In genomic region chr15:97652700-97653167, GRCh38 we compare ENCODE assay signal across 11 cellular contexts.
DNase-seq lines count a peak whose midpoint lies in the region; ATAC-seq and TF ChIP-seq lines count a peak whose summit lies in the region.
"Had no signal": no experiment of that assay in that cellular context is flagged by ENCODE, and none has a peak within 500 bp of the region (broad histone marks: within the 10 kb centered on the region; RNA-seq: fewer than 3 reads in every experiment).

No MANE protein-coding gene starts in this region.

- no peaks in the 10 kb centered on the region for H3K79me2 ChIP-seq in H9 (ENCODE audit: insufficient read depth, low read length)

- no CpG with 5 or more reads among the region's 32 CpGs for WGBS in H9 (ENCODE audit: extremely low coverage, insufficient read length, low lambda C conversion rate)
- WGBS in esophagus muscularis mucosa, result 4% methylated on average over 27 of the region's 32 CpGs

- peaks cover 2% of the 10 kb centered on the region; the same call in 1 of the 2 replicates for H3K4me1 ChIP-seq in H9 (ENCODE audit: insufficient read depth, low read length)
- peaks cover 0 to 12% (median 10%) of the 10 kb centered on the region in 4 donors for H3K4me1 ChIP-seq in esophagus muscularis mucosa

- H3K14ac ChIP-seq in H9 (ENCODE audit: insufficient read depth, low read length), result no peak overlapping the region

- no peaks in the 10 kb centered on the region for H3K36me3 Mint-ChIP-seq in H9 (ENCODE audit: insufficient read depth in 1 of 3, low read depth in 3 of 3)
- H3K36me3 Mint-ChIP-seq in neural crest cell (ENCODE audit: low read depth), result no peaks in the 10 kb centered on the region
- no peaks in the 10 kb centered on the region for H3K36me3 Mint-ChIP-seq in stimulated activated memory B cell treated with anti-CD40 and anti-IgM and Interleukin-4, amounts not matched to agents 10 μg/mL and 1 μg/mL and 100 μg/mL, for 72 hours

- peak overlapping the region; percentile 60 to 82 for H3K4me3 Mint-ChIP-seq in H9
- peak overlapping the region; percentile 87 for H3K4me3 Mint-ChIP-seq in neural crest cell
- no peak overlapping the region for H3K4me3 Mint-ChIP-seq in stimulated activated memory B cell treated with anti-CD40 and anti-IgM and Interleukin-4, amounts not matched to agents 10 μg/mL and 1 μg/mL and 100 μg/mL, for 72 hours
- H3K4me3 Mint-ChIP-seq: activated naive CD8-positive, alpha-beta T cell treated with anti-CD3 and anti-CD28 coated beads, Interleukin-2, amount 50 U/mL, for 24 hours had no signal

- no peak overlapping the region for H2AFZ ChIP-seq in H9 (ENCODE audit: low read length)

- no peaks in the 10 kb centered on the region for H3K23me2 ChIP-seq in H9 (ENCODE audit: insufficient read length, low read depth, low read length, poor library complexity, severe bottlenecking)

- H4K8ac ChIP-seq in H9 (replicated peaks; ENCODE audit: insufficient read length, low read depth, low read length), result no peak overlapping the region

- no peak overlapping the region for H2AK5ac ChIP-seq in H9 (ENCODE audit: insufficient read length, low read length)

- H2BK5ac ChIP-seq in H9 (ENCODE audit: insufficient read length, low read length), result no peak overlapping the region

- H2BK15ac ChIP-seq in H9 (ENCODE audit: low read depth, low read length), result no peak overlapping the region

- no peak overlapping the region for H4K5ac ChIP-seq in H9 (ENCODE audit: insufficient read length, low read depth, low read length)

- H3K9ac ChIP-seq in H9 (ENCODE audit: extremely low read depth, insufficient read length, low read length), result no peak overlapping the region

- no peak for TF ChIP-seq POLR2A in esophagus muscularis mucosa (IDR thresholded peaks at IDR 0.05; ENCODE audit: low read depth)

- no peaks in the 10 kb centered on the region for H4K20me1 ChIP-seq in H9 (ENCODE audit: control insufficient read depth, insufficient read depth, insufficient read length)

- DNase-seq in H9, result peak; percentile 61
- DNase-seq in NCI-H2227 treated with DMSO at 0.1 percent for 48 hours (lab: John Stamatoyannopoulos, UW), result peak; percentile 22
- no peak for DNase-seq in esophagus muscularis mucosa (ENCODE audit: extremely low spot score)
- peak; percentile 30 for DNase-seq in neural crest cell (ENCODE audit: low read depth, low spot score)
- DNase-seq in putamen (ENCODE audit: low spot score), result no peak
- DNase-seq: activated naive CD8-positive, alpha-beta T cell treated with anti-CD3 and anti-CD28 coated beads, Interleukin-2, amount 50 U/mL, for 24 hours; DMS79; WERI-Rb-1 had no signal

- H4K91ac ChIP-seq in H9 (ENCODE audit: insufficient read length, low read depth, low read length), result no peak overlapping the region

- H2BK120ac ChIP-seq in H9 (ENCODE audit: low read depth, low read length, poor library complexity, severe bottlenecking), result no peak overlapping the region

- no peak for TF ChIP-seq EP300 in esophagus muscularis mucosa (IDR thresholded peaks at IDR 0.05)

- H2BK20ac ChIP-seq in H9 (ENCODE audit: low read depth, low read length, poor library complexity, severe bottlenecking), result no peak overlapping the region

- no peak overlapping the region for H2BK12ac ChIP-seq in H9 (ENCODE audit: insufficient read length, low read depth, low read length)

- H3K36me3 ChIP-seq in esophagus muscularis mucosa, result no peaks in the 10 kb centered on the region
- H3K36me3 ChIP-seq: WERI-Rb-1 had no signal

- intact Hi-C loops in esophagus muscularis mucosa (cut with DNase I), result no loop called here

- peaks cover 39% of the 10 kb centered on the region for H3K27me3 Mint-ChIP-seq in H9 (ENCODE audit: low read depth)
- peaks cover 23% of the 10 kb centered on the region for H3K27me3 Mint-ChIP-seq in neural crest cell (ENCODE audit: low read depth)
- peaks cover 7% of the 10 kb centered on the region for H3K27me3 Mint-ChIP-seq in stimulated activated memory B cell treated with anti-CD40 and anti-IgM and Interleukin-4, amounts not matched to agents 10 μg/mL and 1 μg/mL and 100 μg/mL, for 72 hours

- H3K4me3 ChIP-seq in esophagus muscularis mucosa, result peak overlapping the region; percentile 37 to 46 (median 42)

- ATAC-seq in GM18867 (IDR thresholded peaks at IDR 0.05; ENCODE audit: unreplicated experiment) (no peak), HG02642 (IDR thresholded peaks at IDR 0.05; ENCODE audit: poor library complexity, unreplicated experiment) (no peak)
- no peak for ATAC-seq in stimulated activated memory B cell treated with anti-CD40 and anti-IgM and Interleukin-4, amounts not matched to agents 10 μg/mL and 1 μg/mL and 100 μg/mL, for 72 hours
- ATAC-seq: activated naive CD8-positive, alpha-beta T cell treated with anti-CD3 and anti-CD28 coated beads, Interleukin-2, amount 50 U/mL, for 24 hours had no signal

- no peaks in the 10 kb centered on the region for H3K79me1 ChIP-seq in H9 (ENCODE audit: insufficient read depth, low read depth, low read length, poor library complexity, severe bottlenecking)

- peak overlapping the region; percentile 73 for H3K4me2 ChIP-seq in H9 (ENCODE audit: insufficient read depth, insufficient read length, low read length)

- H3T11ph ChIP-seq in H9 (ENCODE audit: low read length), result no peak overlapping the region

- no peak overlapping the region for H3K18ac ChIP-seq in H9 (ENCODE audit: insufficient read length, low read depth, low read length)

- TF ChIP-seq CTCF in H9 (conservative IDR thresholded peaks at IDR 0.05), result no peak
- TF ChIP-seq CTCF in esophagus muscularis mucosa (IDR thresholded peaks at IDR 0.05), result no peak
- TF ChIP-seq CTCF in neural crest cell (conservative IDR thresholded peaks at IDR 0.05), result no peak

- no peak overlapping the region for H3K23ac ChIP-seq in H9 (ENCODE audit: insufficient read length, low read depth, low read length)

- H3K9me3 ChIP-seq in H9 (ENCODE audit: control insufficient read depth, low read depth, low read length), result no peaks in the 10 kb centered on the region
- H3K9me3 ChIP-seq in esophagus muscularis mucosa, result no peaks in the 10 kb centered on the region

- no peaks in the 10 kb centered on the region for H3K9me3 Mint-ChIP-seq in H9
- H3K9me3 Mint-ChIP-seq in neural crest cell, result no peaks in the 10 kb centered on the region
- peaks cover 2% of the 10 kb centered on the region for H3K9me3 Mint-ChIP-seq in stimulated activated memory B cell treated with anti-CD40 and anti-IgM and Interleukin-4, amounts not matched to agents 10 μg/mL and 1 μg/mL and 100 μg/mL, for 72 hours

- H3K27ac Mint-ChIP-seq in H9 (no peak overlapping the region), neural crest cell (ENCODE audit: unreplicated experiment) (no peak overlapping the region)
- no peak overlapping the region for H3K27ac Mint-ChIP-seq in stimulated activated memory B cell treated with anti-CD40 and anti-IgM and Interleukin-4, amounts not matched to agents 10 μg/mL and 1 μg/mL and 100 μg/mL, for 72 hours
- H3K27ac Mint-ChIP-seq: activated naive CD8-positive, alpha-beta T cell treated with anti-CD3 and anti-CD28 coated beads, Interleukin-2, amount 50 U/mL, for 24 hours had no signal

- H3K4ac ChIP-seq in H9 (ENCODE audit: low read depth, low read length), result no peak overlapping the region

- no peak overlapping the region for H3K56ac ChIP-seq in H9 (ENCODE audit: insufficient read length, low read depth, low read length)

- H3K27me3 ChIP-seq in H9 (ENCODE audit: insufficient read depth, low read length) (peaks cover 9% of the 10 kb centered on the region), esophagus muscularis mucosa (no peaks in the 10 kb centered on the region)

- H3K4me1 Mint-ChIP-seq in H9, result peaks cover 21 to 22% of the 10 kb centered on the region in 2 experiments
- peaks cover 27% of the 10 kb centered on the region for H3K4me1 Mint-ChIP-seq in neural crest cell
- H3K4me1 Mint-ChIP-seq in stimulated activated memory B cell treated with anti-CD40 and anti-IgM and Interleukin-4, amounts not matched to agents 10 μg/mL and 1 μg/mL and 100 μg/mL, for 72 hours, result no peaks in the 10 kb centered on the region
- H3K4me1 Mint-ChIP-seq: activated naive CD8-positive, alpha-beta T cell treated with anti-CD3 and anti-CD28 coated beads, Interleukin-2, amount 50 U/mL, for 24 hours had no signal

- H3K27ac ChIP-seq in H9 (ENCODE audit: insufficient read length, low read depth, low read length), result no peak overlapping the region
- H3K27ac ChIP-seq in esophagus muscularis mucosa (replicated peaks in 1 of 4), result no peak overlapping the region
- H3K27ac ChIP-seq: WERI-Rb-1 had no signal

Comparison
In these comparisons a context has a peak if more than half of its experiments do, and no peak if none do; other contexts are left out.
1. DNase-seq: peak in H9 (single experiment), NCI-H2227 treated with DMSO at 0.1 percent for 48 hours (single experiment) and neural crest cell (single experiment); none in esophagus muscularis mucosa (single experiment) and putamen (single experiment).